In genomic region chr13:27295096-27295495, GRCh38 we compare ENCODE assay signal across 12 cellular contexts.
"Had no signal": no experiment of that assay in that cellular context is flagged by ENCODE, and none has a peak within 500 bp of the region (broad histone marks: within the 10 kb centered on the region; RNA-seq: fewer than 3 reads in every experiment).

No MANE protein-coding gene starts in this region.

- H3K9me3 ChIP-seq: heart right ventricle, neutrophil, tibial nerve, vagina had no signal

- H3K9me3 Mint-ChIP-seq: naive B cell; stimulated activated effector memory CD8-positive, alpha-beta T cell treated with anti-CD3 and anti-CD28 coated beads, Interleukin-12 subunit alpha, Interleukin-12 subunit beta, amount 100 ng/mL, for 72 hours had no signal

- H3K4me2 ChIP-seq: smooth muscle cell had no signal

- H3K27me3 ChIP-seq: neutrophil, tibial nerve, vagina had no signal

- ATAC-seq: stimulated activated effector memory CD8-positive, alpha-beta T cell treated with anti-CD3 and anti-CD28 coated beads, Interleukin-12 subunit alpha, Interleukin-12 subunit beta, amount 100 ng/mL, for 72 hours had no signal

- H3K27ac Mint-ChIP-seq: stimulated activated effector memory CD8-positive, alpha-beta T cell treated with anti-CD3 and anti-CD28 coated beads, Interleukin-12 subunit alpha, Interleukin-12 subunit beta, amount 100 ng/mL, for 72 hours had no signal

- H3K4me3 Mint-ChIP-seq: stimulated activated effector memory CD8-positive, alpha-beta T cell treated with anti-CD3 and anti-CD28 coated beads, Interleukin-12 subunit alpha, Interleukin-12 subunit beta, amount 100 ng/mL, for 72 hours had no signal

- H3K36me3 Mint-ChIP-seq: naive B cell; stimulated activated effector memory CD8-positive, alpha-beta T cell treated with anti-CD3 and anti-CD28 coated beads, Interleukin-12 subunit alpha, Interleukin-12 subunit beta, amount 100 ng/mL, for 72 hours had no signal

- DNase-seq: foreskin melanocyte, heart right ventricle, naive B cell, right cardiac atrium, T-helper 9 cell had no signal

- H3K27ac ChIP-seq: cardiac muscle cell, heart right ventricle, neutrophil, tibial nerve, vagina, VCaP had no signal

- H3K4me1 ChIP-seq: vagina had no signal
